1 cellular context compared by ENCODE assay signal in genomic region chr15:65846120-65846519, GRCh38.
TF ChIP-seq lines count a peak whose summit lies in the region.

No MANE protein-coding gene starts in this region.

TF ChIP-seq in HepG2, 621 proteins besides CTCF, POLR2A, EP300 and RAD21:
- no peak for TF ChIP-seq CREB3 (CRISPR knock-in tag; IDR thresholded peaks at IDR 0.05)
- no peak for TF ChIP-seq FOXJ3 (CRISPR knock-in tag; IDR thresholded peaks at IDR 0.05; ENCODE audit: borderline replicate concordance)
- no peak for TF ChIP-seq ZNF441 (CRISPR knock-in tag; IDR thresholded peaks at IDR 0.05; ENCODE audit: borderline replicate concordance)
- no peak for TF ChIP-seq ATF7 (IDR thresholded peaks at IDR 0.05)
- no peak for TF ChIP-seq ATF7 (CRISPR knock-in tag; IDR thresholded peaks at IDR 0.05)
- no peak for TF ChIP-seq ZNF432 (CRISPR knock-in tag; IDR thresholded peaks at IDR 0.05; ENCODE audit: borderline replicate concordance)
- no peak for TF ChIP-seq BORCS8-MEF2B (CRISPR knock-in tag; IDR thresholded peaks at IDR 0.05)
- TF ChIP-seq ZNF317 (CRISPR knock-in tag; IDR thresholded peaks at IDR 0.05): no peak
- no peak for TF ChIP-seq POLR2AphosphoS5 (IDR thresholded peaks at IDR 0.05; ENCODE audit: low read depth, low read length)
- no peak for TF ChIP-seq SNAI1 (CRISPR knock-in tag; IDR thresholded peaks at IDR 0.05; ENCODE audit: borderline replicate concordance)
- TF ChIP-seq GZF1 (CRISPR knock-in tag; IDR thresholded peaks at IDR 0.05): no peak
- TF ChIP-seq HNRNPH1 (optimal IDR thresholded peaks at IDR 0.05; ENCODE audit: low read depth, low read length): no peak
- TF ChIP-seq ZNF530 (CRISPR knock-in tag; IDR thresholded peaks at IDR 0.05; ENCODE audit: low read depth): no peak
- TF ChIP-seq E2F1 (CRISPR knock-in tag; IDR thresholded peaks at IDR 0.05): no peak
- no peak for TF ChIP-seq PHF8 (CRISPR knock-in tag; IDR thresholded peaks at IDR 0.05)
- TF ChIP-seq ZNF292 (CRISPR knock-in tag; IDR thresholded peaks at IDR 0.05; ENCODE audit: borderline replicate concordance, low read depth): no peak
- no peak for TF ChIP-seq IRF9 (CRISPR knock-in tag; IDR thresholded peaks at IDR 0.05; ENCODE audit: borderline replicate concordance)
- no peak for TF ChIP-seq ZNF337 (CRISPR knock-in tag; IDR thresholded peaks at IDR 0.05; ENCODE audit: borderline replicate concordance, low read depth)
- TF ChIP-seq SRF (IDR thresholded peaks at IDR 0.05; ENCODE audit: low read depth, low read length): no peak
- TF ChIP-seq ZNF674 (CRISPR knock-in tag; IDR thresholded peaks at IDR 0.05; ENCODE audit: low read depth): no peak
TF ChIP-seq in HepG2: peak in this region for 0.
